1 cellular context compared by ENCODE assay signal in the genomic region with DNA sequence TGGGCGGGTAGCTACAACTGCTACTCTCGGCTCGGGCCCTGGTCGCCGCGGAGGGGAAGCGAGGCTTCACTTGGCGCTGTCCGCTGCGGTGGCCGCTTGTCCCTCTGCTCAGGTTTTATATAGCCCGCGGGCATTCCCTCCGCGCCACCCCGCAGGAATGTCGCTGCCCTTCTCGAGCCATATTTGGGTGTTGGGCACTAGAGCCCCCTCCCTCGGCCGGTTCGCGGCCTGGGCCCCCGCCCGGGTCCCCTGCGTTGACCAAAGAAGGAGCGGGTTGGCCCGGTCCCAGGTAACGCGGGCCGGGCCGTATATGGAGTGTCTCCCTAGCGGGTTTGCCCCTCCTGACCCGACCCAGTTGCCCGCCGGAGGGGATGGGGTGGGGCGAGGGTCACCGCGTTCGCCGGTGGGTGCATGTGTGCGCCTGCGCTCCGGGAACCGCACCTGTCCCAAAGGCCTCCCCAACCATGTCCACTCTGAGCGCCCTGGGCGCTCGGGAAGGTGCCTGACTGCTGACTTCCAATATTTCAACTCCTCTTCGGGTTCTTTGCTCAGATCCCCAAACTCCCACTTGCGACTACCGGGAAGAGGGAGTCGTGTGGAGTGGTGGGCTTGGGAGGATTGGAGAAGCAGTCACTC.
TF ChIP-seq lines count a peak whose summit lies in the region.

A gene (minus strand): TSS at position 90 of the 636 bp plus-strand sequence. CDS start 979 bp downstream, outside the sequence.

TF ChIP-seq in Ishikawa, 13 proteins besides CTCF, POLR2A, EP300 and RAD21:
- TF ChIP-seq, protein P1, sequence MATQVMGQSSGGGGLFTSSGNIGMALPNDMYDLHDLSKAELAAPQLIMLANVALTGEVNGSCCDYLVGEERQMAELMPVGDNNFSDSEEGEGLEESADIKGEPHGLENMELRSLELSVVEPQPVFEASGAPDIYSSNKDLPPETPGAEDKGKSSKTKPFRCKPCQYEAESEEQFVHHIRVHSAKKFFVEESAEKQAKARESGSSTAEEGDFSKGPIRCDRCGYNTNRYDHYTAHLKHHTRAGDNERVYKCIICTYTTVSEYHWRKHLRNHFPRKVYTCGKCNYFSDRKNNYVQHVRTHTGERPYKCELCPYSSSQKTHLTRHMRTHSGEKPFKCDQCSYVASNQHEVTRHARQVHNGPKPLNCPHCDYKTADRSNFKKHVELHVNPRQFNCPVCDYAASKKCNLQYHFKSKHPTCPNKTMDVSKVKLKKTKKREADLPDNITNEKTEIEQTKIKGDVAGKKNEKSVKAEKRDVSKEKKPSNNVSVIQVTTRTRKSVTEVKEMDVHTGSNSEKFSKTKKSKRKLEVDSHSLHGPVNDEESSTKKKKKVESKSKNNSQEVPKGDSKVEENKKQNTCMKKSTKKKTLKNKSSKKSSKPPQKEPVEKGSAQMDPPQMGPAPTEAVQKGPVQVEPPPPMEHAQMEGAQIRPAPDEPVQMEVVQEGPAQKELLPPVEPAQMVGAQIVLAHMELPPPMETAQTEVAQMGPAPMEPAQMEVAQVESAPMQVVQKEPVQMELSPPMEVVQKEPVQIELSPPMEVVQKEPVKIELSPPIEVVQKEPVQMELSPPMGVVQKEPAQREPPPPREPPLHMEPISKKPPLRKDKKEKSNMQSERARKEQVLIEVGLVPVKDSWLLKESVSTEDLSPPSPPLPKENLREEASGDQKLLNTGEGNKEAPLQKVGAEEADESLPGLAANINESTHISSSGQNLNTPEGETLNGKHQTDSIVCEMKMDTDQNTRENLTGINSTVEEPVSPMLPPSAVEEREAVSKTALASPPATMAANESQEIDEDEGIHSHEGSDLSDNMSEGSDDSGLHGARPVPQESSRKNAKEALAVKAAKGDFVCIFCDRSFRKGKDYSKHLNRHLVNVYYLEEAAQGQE (IDR thresholded peaks at IDR 0.05; ENCODE audit: low read depth), result peak; percentile 36; the same call in 1 of the 2 replicates
- no peak for TF ChIP-seq CEBPB (IDR thresholded peaks at IDR 0.05)
